In genomic region chr14:64673329-64673728, GRCh38 we compare ENCODE assay signal across 15 cellular contexts. TPM values are rescaled to one million over a fixed set of nuclear protein-coding genes. Genes with fewer than 3 reads are reported as not detected.
DNase-seq lines count a peak whose midpoint lies in the region; ATAC-seq and TF ChIP-seq lines count a peak whose summit lies in the region.
"Had no signal": no experiment of that assay in that cellular context is flagged by ENCODE, and none has a peak within 500 bp of the region (broad histone marks: within the 10 kb centered on the region; RNA-seq: fewer than 3 reads in every experiment).

No MANE protein-coding gene starts in this region.

- H3K27me3 Mint-ChIP-seq in MCF 10A (ENCODE audit: insufficient read depth, unreplicated experiment) (no peaks in the 10 kb centered on the region), T-cell (no peaks in the 10 kb centered on the region)

- no peaks in the 10 kb centered on the region for H3K27me3 ChIP-seq in breast epithelium
- H3K27me3 ChIP-seq in lower lobe of right lung (ENCODE audit: low read depth), result no peaks in the 10 kb centered on the region
- no peaks in the 10 kb centered on the region for H3K27me3 ChIP-seq in suprapubic skin
- H3K27me3 ChIP-seq: colonic mucosa had no signal

- H3K9me3 Mint-ChIP-seq in MCF 10A (ENCODE audit: unreplicated experiment) (no peaks in the 10 kb centered on the region), T-cell (peaks cover 0 to 7% (median 0%) of the 10 kb centered on the region in 3 donors)
- H3K9me3 Mint-ChIP-seq: H9 had no signal

- H3K4me1 ChIP-seq in breast epithelium (no peaks in the 10 kb centered on the region), lower lobe of right lung (peaks cover 5% of the 10 kb centered on the region), suprapubic skin (peaks cover 24% of the 10 kb centered on the region)

- H3K4me1 Mint-ChIP-seq in MCF 10A (ENCODE audit: insufficient read depth, unreplicated experiment) (peaks cover 34% of the 10 kb centered on the region), T-cell (peaks cover 21 to 33% (median 25%) of the 10 kb centered on the region in 3 donors)

- no peak for ATAC-seq in T-cell (replicated peaks in 1 of 4)
- peak; percentile 25 to 54 for ATAC-seq in lower lobe of right lung
- ATAC-seq in Right ventricle myocardium superior (ENCODE audit: poor library complexity), result no peak
- no peak for ATAC-seq in HG02885 (IDR thresholded peaks at IDR 0.05; ENCODE audit: poor library complexity, unreplicated experiment)
- ATAC-seq: right cardiac atrium had no signal

- TF ChIP-seq EP300 in suprapubic skin (IDR thresholded peaks at IDR 0.05), result no peak

- H3K9me3 ChIP-seq in breast epithelium, result no peaks in the 10 kb centered on the region
- no peaks in the 10 kb centered on the region for H3K9me3 ChIP-seq in lower lobe of right lung
- no peaks in the 10 kb centered on the region for H3K9me3 ChIP-seq in suprapubic skin
- H3K9me3 ChIP-seq: colonic mucosa had no signal

- CTCF ChIA-PET in MCF 10A (lab: Yijun Ruan, JAX), result interaction anchor here (0.5 to 8.7 kb wide), 17 partner anchors 9 to 470 kb away, joined by 3 to 122 read pairs (median 5); partner anchors contain the start of gene PLEKHG3
- CTCF ChIA-PET in T-cell (lab: Charles Lee), result interaction anchor here (0.6 to 3.9 kb wide), 5 partner anchors 91 to 265 kb away, joined by 3 to 31 read pairs (median 5); no protein-coding TSS in a partner anchor

- H3K4me3 Mint-ChIP-seq in MCF 10A (ENCODE audit: unreplicated experiment), result no peak overlapping the region
- no peak overlapping the region for H3K4me3 Mint-ChIP-seq in T-cell
- H3K4me3 Mint-ChIP-seq: H9 had no signal

- in situ Hi-C loops in KBM-7 (cut with MboI; ENCODE audit: low pct_unique_long_range_greater_than_20kb, low sequenced_read_pairs), result loop anchor here (10.0 kb wide), 1 partner anchor 91 kb away; no protein-coding TSS in a partner anchor

- H3K36me3 Mint-ChIP-seq in MCF 10A (ENCODE audit: insufficient read depth, unreplicated experiment), result no peaks in the 10 kb centered on the region
- H3K36me3 Mint-ChIP-seq in T-cell, result no peaks in the 10 kb centered on the region

- H3K36me3 ChIP-seq in breast epithelium (no peaks in the 10 kb centered on the region), lower lobe of right lung (no peaks in the 10 kb centered on the region), suprapubic skin (no peaks in the 10 kb centered on the region)
- H3K36me3 ChIP-seq: colonic mucosa had no signal

- TF ChIP-seq POLR2A in breast epithelium (IDR thresholded peaks at IDR 0.05), result no peak
- no peak for TF ChIP-seq POLR2A in suprapubic skin (IDR thresholded peaks at IDR 0.05)

- peak overlapping the region; percentile 68 for H3K27ac Mint-ChIP-seq in MCF 10A (ENCODE audit: low read depth, unreplicated experiment)
- peak overlapping the region; percentile 79 to 86 for H3K27ac Mint-ChIP-seq in T-cell

- POLR2A ChIA-PET in MCF 10A (lab: Yijun Ruan, JAX), result interaction anchor here (0.8 to 15.0 kb wide), 14 partner anchors 9 to 88 kb away, joined by 3 to 386 read pairs (median 6); partner anchors contain the start of gene PLEKHG3
- POLR2A ChIA-PET in T-cell (lab: Charles Lee), result interaction anchor here in 1 of 2 donors (0.8 to 1.0 kb wide), 2 partner anchors 20 to 89 kb away, joined by 3 read pairs; no protein-coding TSS in a partner anchor

- intact Hi-C loops in MCF 10A (cut with micrococcal nuclease), result loop anchor here (10.0 kb wide), 2 partner anchors 221 to 311 kb away; partner anchors contain the start of gene FNTB
- intact Hi-C loops in breast epithelium (cut with DNase I; ENCODE audit: low total_unique reads), result loop anchor here (5.0 kb wide), 1 partner anchor 94 kb away; no protein-coding TSS in a partner anchor
- intact Hi-C loops in lower lobe of right lung (cut with DNase I), result no loop called here
- intact Hi-C loops in Right ventricle myocardium superior (cut with DNase I), result loop anchor here (2.0 kb wide), 1 partner anchor 91 kb away; no protein-coding TSS in a partner anchor

- H3K27ac ChIP-seq in breast epithelium (peak overlapping the region in 1 of 2 donors; percentile 33), lower lobe of right lung (peak overlapping the region; percentile 36), suprapubic skin (no peak overlapping the region)
- H3K27ac ChIP-seq: colonic mucosa, epithelial cell of prostate had no signal

- no peak for DNase-seq in MCF 10A (ENCODE audit: unreplicated experiment)
- no peak for DNase-seq in breast epithelium (ENCODE audit: low spot score in 2 of 2)
- DNase-seq in T-cell, result no peak
- no peak for DNase-seq in lower lobe of right lung
- DNase-seq in KBM-7, result no peak
- no peak for DNase-seq in suprapubic skin (ENCODE audit: low spot score in 2 of 2)
- DNase-seq in Right ventricle myocardium superior, result no peak
- DNase-seq: colonic mucosa, H9, mesendoderm, NCI-H187, NCI-H510A, right cardiac atrium had no signal

- no TSS peak for BruUV-seq in MCF 10A (replicated peaks; lab: Mats Ljungman, UMichigan)

- H3K4me3 ChIP-seq in breast epithelium, result no peak overlapping the region
- H3K4me3 ChIP-seq in lower lobe of right lung, result no peak overlapping the region
- H3K4me3 ChIP-seq in suprapubic skin, result no peak overlapping the region
- H3K4me3 ChIP-seq: colonic mucosa had no signal

- TF ChIP-seq CTCF in MCF 10A (IDR thresholded peaks at IDR 0.05; ENCODE audit: unreplicated experiment) (no peak), breast epithelium (IDR thresholded peaks at IDR 0.05) (no peak), lower lobe of right lung (IDR thresholded peaks at IDR 0.05) (no peak), suprapubic skin (IDR thresholded peaks at IDR 0.05) (no peak)

- WGBS in suprapubic skin, result 86% methylated on average over 8 of the region's 8 CpGs

RNA-seq across cellular contexts. Expression of gene PLEKHG3, which starts 30.9 kb away (rescaled TPM):
- total RNA-seq in MCF 10A (2022), result 52.9 and 72.8 TPM in 2 replicates
- total RNA-seq in breast epithelium, result 10 to 100 TPM; 18.7 to 31.5 (median 30.3) TPM
- total RNA-seq in T-cell, result 10 to 100 TPM; 12.4 to 58.2 (median 27.3) TPM
- total RNA-seq in lower lobe of right lung, result 33.1 TPM
- total RNA-seq in suprapubic skin, result 100 to 1,000 TPM in 1 of 4 donors, 10 to 100 TPM in 3; 60.4 to 140 (median 96.5) TPM
- total RNA-seq in Right ventricle myocardium superior, result 16.6 TPM

Comparison
In these comparisons a context has a peak if more than half of its experiments do, and no peak if none do; other contexts are left out.
1. ATAC-seq: peak in lower lobe of right lung (2 of 2); none in T-cell (0 of 4), Right ventricle myocardium superior (single experiment) and HG02885 (single experiment).